Comparison of ENCODE assay signal across 25 cellular contexts in genomic region chr19:7620442-7621412, GRCh38. TPM values are rescaled to one million over a fixed set of nuclear protein-coding genes. Genes with fewer than 3 reads are reported as not detected.
DNase-seq lines count a peak whose midpoint lies in the region; ATAC-seq, FAIRE-seq and TF ChIP-seq lines count a peak whose summit lies in the region.
"Had no signal": no experiment of that assay in that cellular context is flagged by ENCODE, and none has a peak within 500 bp of the region (broad histone marks: within the 10 kb centered on the region; RNA-seq: fewer than 3 reads in every experiment).

No MANE protein-coding gene starts in this region.

- peaks cover 57% of the 10 kb centered on the region; the same call in 2 of the 3 replicates for H3K36me3 ChIP-seq in K562 (ENCODE audit: control insufficient read depth, insufficient read depth, low read length)
- H3K36me3 ChIP-seq in kidney (ENCODE audit: control insufficient read depth in 1 of 2, insufficient read depth in 2 of 2, low read length in 2 of 2) = peaks cover 20 to 39% of the 10 kb centered on the region in 2 donors
- H3K36me3 ChIP-seq in prostate gland = peaks cover 11 to 33% of the 10 kb centered on the region in 2 donors
- H3K36me3 ChIP-seq in SK-N-SH (replicated peaks in 1 of 2; ENCODE audit: control insufficient read depth in 1 of 2, insufficient read depth in 2 of 2, low read length in 1 of 2) = peaks cover 3 to 51% of the 10 kb centered on the region in 2 experiments

- in situ Hi-C loops in K562 (cut with MboI) = no loop called here

- H3F3A ChIP-seq in SK-N-SH (replicated peaks; ENCODE audit: insufficient read depth) = peaks cover 4% of the 10 kb centered on the region

- POLR2A ChIA-PET in K562 (lab: Yijun Ruan, JAX) (interaction anchor here (0.6 to 1.0 kb wide), 2 partner anchors 9 to 946 kb away, joined by 3 to 4 read pairs; partner anchors contain the start of genes PET100 and XAB2), SK-N-SH (lab: Yijun Ruan, JAX) (interaction anchor here (2.6 kb wide), 1 partner anchor 9 kb away, joined by 16 read pairs; the partner anchor contains the start of genes PET100 and XAB2)

- peaks cover 2 to 55% of the 10 kb centered on the region in 2 experiments; a peak in 4 of 5 replicates for H3K4me1 ChIP-seq in K562 (replicated peaks in 1 of 2; ENCODE audit: control insufficient read depth in 2 of 2, insufficient read depth in 2 of 2, low read length in 2 of 2)
- peaks cover 12 to 27% of the 10 kb centered on the region in 2 donors for H3K4me1 ChIP-seq in kidney (ENCODE audit: control insufficient read depth in 1 of 2, insufficient read depth in 1 of 2, low read depth in 1 of 2, low read length in 2 of 2)
- H3K4me1 ChIP-seq in prostate gland (replicated peaks) = peaks cover 4% of the 10 kb centered on the region
- H3K4me1 ChIP-seq in SK-N-SH (ENCODE audit: control insufficient read depth in 1 of 2, insufficient read depth in 2 of 2, low read depth in 1 of 2, low read length in 1 of 2) = peaks cover 0 to 42% of the 10 kb centered on the region in 2 experiments; a peak in 1 of 4 replicates

- H3K27ac ChIP-seq in 22Rv1 (peak overlapping the region; percentile 100), K562 (ENCODE audit: extremely low read depth, low read depth, low read length) (no peak overlapping the region), kidney (ENCODE audit: low read depth in 2 of 2, low read length in 2 of 2) (peak overlapping the region; percentile 66 to 97), prostate gland (peak overlapping the region; percentile 97 to 98), SK-N-SH (ENCODE audit: low read depth in 2 of 2, low read length in 1 of 2) (peak overlapping the region in 1 of 2 experiments; percentile 98; a peak in 2 of 4 replicates)

- no peak for DNase-seq in K562 (ENCODE audit: extremely low read depth in 1 of 4, low spot score in 3 of 4)
- DNase-seq in kidney = no peak
- DNase-seq in prostate gland (ENCODE audit: low spot score) = no peak
- DNase-seq in posterior vena cava (ENCODE audit: low spot score) = no peak
- DNase-seq in SK-N-SH = no peak
- DNase-seq in superior temporal gyrus (ENCODE audit: extremely low spot score) = no peak
- no peak for DNase-seq in left lobe of liver (ENCODE audit: low spot score)
- DNase-seq: CD4-positive, alpha-beta T cell; DMS153; GOT3; KBM-7; MV-4-11; NCI-H187; NCI-H2107; NCI-H2227 treated with DMSO at 0.1 percent for 48 hours; NCI-H510A treated with DMSO at 0.1 percent for 48 hours; NCI-H774; RPMI8226; SIG-M5 had no signal

- TF ChIP-seq RAD21 in K562 (CRISPR knock-in tag; conservative IDR thresholded peaks at IDR 0.05 in 1 of 2, IDR thresholded peaks at IDR 0.05 in 1 of 2) (no peak), SK-N-SH (IDR thresholded peaks at IDR 0.05; ENCODE audit: low read length) (no peak)

- intact Hi-C loops in K562 (cut with micrococcal nuclease) (no loop called here), kidney (cut with DNase I) (no loop called here), prostate gland (cut with DNase I) (no loop called here), posterior vena cava (cut with DNase I) (no loop called here)

- no peak overlapping the region for H3K4me3 ChIP-seq in K562
- no peak overlapping the region for H3K4me3 ChIP-seq in kidney (ENCODE audit: low read length in 2 of 2)
- peak overlapping the region in 1 of 2 donors; percentile 18 for H3K4me3 ChIP-seq in prostate gland
- no peak overlapping the region for H3K4me3 ChIP-seq in SK-N-SH (ENCODE audit: low read depth in 2 of 2, low read length in 1 of 2)

- no peak overlapping the region for H3K9ac ChIP-seq in K562 (ENCODE audit: insufficient read depth in 1 of 2, low read depth in 2 of 2, low read length in 2 of 2)
- H3K9ac ChIP-seq in kidney (ENCODE audit: low read length in 2 of 2) = peak overlapping the region in 1 of 2 donors; percentile 40
- no peak overlapping the region for H3K9ac ChIP-seq in SK-N-SH

- no peak overlapping the region for H3K4me2 ChIP-seq in K562 (ENCODE audit: insufficient read depth, low read length)
- H3K4me2 ChIP-seq in SK-N-SH = no peak overlapping the region

- TF ChIP-seq POLR2A in K562 (conservative IDR thresholded peaks at IDR 0.05) = no peak
- TF ChIP-seq POLR2A in prostate gland (IDR thresholded peaks at IDR 0.05) = no peak

- CTCF ChIA-PET in K562 (lab: Yijun Ruan, JAX; ENCODE audit: low intra/inter-chr PET ratio) = no interaction called here
- CTCF ChIA-PET in SK-N-SH (lab: Yijun Ruan, JAX) = interaction anchor here (1.2 to 4.1 kb wide), 4 partner anchors 10 to 179 kb away, joined by 3 to 40 read pairs (median 7); partner anchors contain the start of genes PET100 and XAB2

- FAIRE-seq in K562 (lab: Jason Lieb, UNC) (no peak), kidney (lab: Jason Lieb, UNC) (no peak)
- FAIRE-seq: GM12891, GM19239 had no signal

- H2AFZ ChIP-seq in K562 (ENCODE audit: low read depth, low read length) (no peak overlapping the region), SK-N-SH (ENCODE audit: low read depth) (no peak overlapping the region)

- TF ChIP-seq CTCF in 22Rv1 (IDR thresholded peaks at IDR 0.05) (no peak), K562 (IDR thresholded peaks at IDR 0.05 in 2 of 3, conservative IDR thresholded peaks at IDR 0.05 in 1 of 3; ENCODE audit: insufficient read depth in 2 of 3, low read depth in 1 of 3, low read length in 3 of 3) (no peak), kidney (IDR thresholded peaks at IDR 0.05; ENCODE audit: borderline replicate concordance, extremely low read depth, insufficient read depth) (no peak), prostate gland (IDR thresholded peaks at IDR 0.05) (no peak), SK-N-SH (IDR thresholded peaks at IDR 0.05) (no peak)

- ATAC-seq in K562 = no peak
- no peak for ATAC-seq in left lobe of liver
- ATAC-seq: HCT116 had no signal

- no peaks in the 10 kb centered on the region for H3K9me2 ChIP-seq in SK-N-SH

- no peaks in the 10 kb centered on the region for H3K9me1 ChIP-seq in K562 (ENCODE audit: control insufficient read depth, insufficient read depth, low read length)

- 94% methylated on average over 28 of the region's 57 CpGs for WGBS in K562 (ENCODE audit: insufficient coverage, low coverage, missing lambda C conversion rate)
- 88% methylated on average over 38 of the region's 57 CpGs for WGBS in prostate gland
- WGBS in SK-N-SH (ENCODE audit: low lambda C conversion rate) = 95% methylated on average over 25 of the region's 57 CpGs

- no peak for TF ChIP-seq EP300 in K562 (IDR thresholded peaks at IDR 0.05; ENCODE audit: low read length)
- no peak for TF ChIP-seq EP300 in SK-N-SH (IDR thresholded peaks at IDR 0.05; ENCODE audit: borderline replicate concordance in 1 of 2, low read depth in 1 of 2, low read length in 1 of 2)

- H3K79me2 ChIP-seq in K562 (ENCODE audit: control insufficient read depth, insufficient read depth, low read length) = no peaks in the 10 kb centered on the region
- no peaks in the 10 kb centered on the region for H3K79me2 ChIP-seq in SK-N-SH (ENCODE audit: insufficient read depth)

- no peaks in the 10 kb centered on the region for H4K20me1 ChIP-seq in K562 (replicated peaks; ENCODE audit: control insufficient read depth, insufficient read depth, low read length)
- no peaks in the 10 kb centered on the region for H4K20me1 ChIP-seq in SK-N-SH (ENCODE audit: insufficient read depth)

- H3K9me3 ChIP-seq in K562 (replicated peaks; ENCODE audit: control insufficient read depth, insufficient read depth, low read depth, low read length) (no peaks in the 10 kb centered on the region), kidney (ENCODE audit: control insufficient read depth in 1 of 2, low read length in 2 of 2) (no peaks in the 10 kb centered on the region), prostate gland (no peaks in the 10 kb centered on the region), SK-N-SH (no peaks in the 10 kb centered on the region)
- H3K9me3 ChIP-seq: BE2C had no signal

- BruUV-seq in K562 (replicated peaks; lab: Mats Ljungman, UMichigan) = no TSS peak

- no peaks in the 10 kb centered on the region for H3K27me3 ChIP-seq in K562 (ENCODE audit: control insufficient read depth in 2 of 2, insufficient read depth in 2 of 2, low read length in 2 of 2)
- H3K27me3 ChIP-seq in prostate gland (replicated peaks; ENCODE audit: insufficient read depth) = no peaks in the 10 kb centered on the region
- H3K27me3 ChIP-seq in SK-N-SH (ENCODE audit: insufficient read depth) = no peaks in the 10 kb centered on the region
- H3K27me3 ChIP-seq: BE2C had no signal

RNA-seq across cellular contexts. Expression of gene XAB2, which starts 8.6 kb away (rescaled TPM):
- 26.2 and 87.7 TPM in 2 replicates for total RNA-seq in K562 (2011; cell fraction: chromatin; rRNA removed; ENCODE audit: low replicate concordance)
- 82.9 and 84.2 TPM in 2 replicates for total RNA-seq in K562 (2011; cell fraction: nucleolus; rRNA removed)
- total RNA-seq in K562 (2011; cell fraction: nucleoplasm; rRNA removed) = 36.0 and 40.3 TPM in 2 replicates
- total RNA-seq in K562 (2014; rRNA removed) (43.7 and 54.6 TPM in 2 replicates), K562 (2014; rRNA removed; fragmentation: Illumina TruSeq; extraction: Trizol) (5.6 and 7.6 TPM in 2 replicates), K562 (2015; rRNA removed; fragmentation: Illumina TruSeq; extraction: Trizol) (22.0 and 24.3 TPM in 2 replicates), K562 (2021) (58.3 and 58.7 TPM in 2 replicates), kidney (44.4 TPM), prostate gland (100 to 1,000 TPM in 1 of 2 donors, 10 to 100 TPM in 1; 53.6 to 115 TPM), posterior vena cava (10 to 100 TPM; 19.4 to 23.0 TPM), left lobe of liver (21.2 TPM)
- polyA plus RNA-seq in K562 (2011; rRNA removed) (19.1 and 36.3 TPM in 2 replicates), K562 (2014; fragmentation: Illumina TruSeq; extraction: Trizol) (20.0 and 33.9 TPM in 2 replicates), K562 (2014; fragmentation: Nextera tagmentation; extraction: Ambion mirVana) (under 1 TPM; 0.21 to 0.71 TPM), K562 (2014; rRNA removed) (36.7 and 38.4 TPM in 2 replicates), kidney (ENCODE audit: insufficient read depth, low read depth, low replicate concordance) (34.2 TPM), SK-N-SH (2012; rRNA removed) (36.5 and 43.3 TPM in 2 replicates)
- polyA plus RNA-seq in K562 (2011; cell fraction: cytosol; rRNA removed) = 34.9 and 73.2 TPM in 2 replicates
- 90.6 and 116 TPM in 2 replicates for polyA plus RNA-seq in K562 (2011; cell fraction: nucleus; rRNA removed)
- polyA plus RNA-seq in K562 (2012) = 39.7 and 58.7 TPM in 2 replicates
- 19.3 and 29.5 TPM in 2 replicates for polyA minus RNA-seq in K562 (2011; rRNA and poly(A)+ RNA removed)
- 50.8 and 65.5 TPM in 2 replicates for polyA minus RNA-seq in K562 (2011; cell fraction: cytosol; rRNA and poly(A)+ RNA removed)
- polyA minus RNA-seq in K562 (2011; cell fraction: nucleus; rRNA and poly(A)+ RNA removed) = 26.3 and 36.9 TPM in 2 replicates
- 10.7 and 18.6 TPM in 2 replicates for polyA plus RNA-seq in SK-N-SH (2012; cell fraction: cytosol; rRNA removed)
- 115 and 148 TPM in 2 replicates for polyA plus RNA-seq in SK-N-SH (2012; cell fraction: nucleus; rRNA removed)

RNA-seq across cellular contexts. Expression of gene PET100, which starts 8.9 kb away (rescaled TPM):
- total RNA-seq in K562 (2011; cell fraction: chromatin; rRNA removed; ENCODE audit: low replicate concordance) = 38.1 and 46.0 TPM in 2 replicates
- 31.5 and 34.5 TPM in 2 replicates for total RNA-seq in K562 (2011; cell fraction: nucleolus; rRNA removed)
- total RNA-seq in K562 (2011; cell fraction: nucleoplasm; rRNA removed) = 43.6 and 52.8 TPM in 2 replicates
- total RNA-seq in K562 (2014; rRNA removed) (59.9 and 62.3 TPM in 2 replicates), K562 (2014; rRNA removed; fragmentation: Illumina TruSeq; extraction: Trizol) (116 and 120 TPM in 2 replicates), K562 (2015; rRNA removed; fragmentation: Illumina TruSeq; extraction: Trizol) (82.1 and 93.7 TPM in 2 replicates), K562 (2021) (147 and 160 TPM in 2 replicates), kidney (112 TPM), prostate gland (10 to 100 TPM in 1 of 2 donors, 1 to 10 TPM in 1; 7.7 to 60.4 TPM), posterior vena cava (10 to 100 TPM; 65.8 TPM), left lobe of liver (75.6 TPM)
- polyA plus RNA-seq in K562 (2011; rRNA removed) (51.1 and 72.3 TPM in 2 replicates), K562 (2014; fragmentation: Illumina TruSeq; extraction: Trizol) (77.2 and 79.8 TPM in 2 replicates), K562 (2014; fragmentation: Nextera tagmentation; extraction: Ambion mirVana) (100 to 1,000 TPM; 322 to 351 TPM), K562 (2014; rRNA removed) (98.3 and 111 TPM in 2 replicates), kidney (ENCODE audit: insufficient read depth, low read depth, low replicate concordance) (181 TPM), SK-N-SH (2012; rRNA removed) (48.1 and 54.0 TPM in 2 replicates)
- polyA plus RNA-seq in K562 (2011; cell fraction: cytosol; rRNA removed) = 21.3 and 27.3 TPM in 2 replicates
- polyA plus RNA-seq in K562 (2011; cell fraction: nucleus; rRNA removed) = 33.8 and 34.8 TPM in 2 replicates
- polyA plus RNA-seq in K562 (2012) = 68.4 and 184 TPM in 2 replicates
- 14.1 and 14.8 TPM in 2 replicates for polyA minus RNA-seq in K562 (2011; rRNA and poly(A)+ RNA removed)
- polyA minus RNA-seq in K562 (2011; cell fraction: cytosol; rRNA and poly(A)+ RNA removed) = 8.8 and 9.0 TPM in 2 replicates
- 4.7 and 15.7 TPM in 2 replicates for polyA minus RNA-seq in K562 (2011; cell fraction: nucleus; rRNA and poly(A)+ RNA removed)
- polyA plus RNA-seq in SK-N-SH (2012; cell fraction: cytosol; rRNA removed) = 55.8 and 86.5 TPM in 2 replicates
- 23.3 and 28.9 TPM in 2 replicates for polyA plus RNA-seq in SK-N-SH (2012; cell fraction: nucleus; rRNA removed)

RNA-seq across cellular contexts. Expression of gene PCP2, which starts 12.8 kb away (rescaled TPM):
- 1.8 TPM in 1 of 2 replicates, not detected in the other for total RNA-seq in K562 (2011; cell fraction: chromatin; rRNA removed; ENCODE audit: low replicate concordance)
- total RNA-seq in K562 (2011; cell fraction: nucleolus; rRNA removed) = 0.53 and 1.2 TPM in 2 replicates
- total RNA-seq in K562 (2011; cell fraction: nucleoplasm; rRNA removed) = 0.59 and 1.8 TPM in 2 replicates
- total RNA-seq in K562 (2014; rRNA removed) (0.73 and 1.5 TPM in 2 replicates), K562 (2014; rRNA removed; fragmentation: Illumina TruSeq; extraction: Trizol) (0.25 TPM in 1 of 2 replicates, not detected in the other), K562 (2015; rRNA removed; fragmentation: Illumina TruSeq; extraction: Trizol) (0.23 TPM in 1 of 2 replicates, not detected in the other), K562 (2021) (0.96 and 1.3 TPM in 2 replicates), kidney (6.1 TPM), prostate gland (10 to 100 TPM in 1 of 2 donors, 1 to 10 TPM in 1; 1.8 to 10.2 TPM), posterior vena cava (not detected), left lobe of liver (1.7 TPM)
- polyA plus RNA-seq in K562 (2011; rRNA removed) (0.17 and 0.47 TPM in 2 replicates), K562 (2014; fragmentation: Illumina TruSeq; extraction: Trizol) (0.90 TPM in 1 of 2 replicates, not detected in the other), K562 (2014; fragmentation: Nextera tagmentation; extraction: Ambion mirVana) (under 1 TPM in 1 of 2 experiments, not detected in 1; 0.22 TPM), K562 (2014; rRNA removed) (1.3 and 1.6 TPM in 2 replicates), kidney (ENCODE audit: insufficient read depth, low read depth, low replicate concordance) (8.9 TPM), SK-N-SH (2012; rRNA removed) (not detected in 2 replicates)
- polyA plus RNA-seq in K562 (2011; cell fraction: cytosol; rRNA removed) = 0.49 and 0.79 TPM in 2 replicates
- 2.3 and 6.4 TPM in 2 replicates for polyA plus RNA-seq in K562 (2011; cell fraction: nucleus; rRNA removed)
- polyA plus RNA-seq in K562 (2012) = 1.7 and 3.8 TPM in 2 replicates
- not detected in 2 replicates for polyA minus RNA-seq in K562 (2011; rRNA and poly(A)+ RNA removed)
- not detected in 2 replicates for polyA minus RNA-seq in K562 (2011; cell fraction: cytosol; rRNA and poly(A)+ RNA removed)
- polyA minus RNA-seq in K562 (2011; cell fraction: nucleus; rRNA and poly(A)+ RNA removed) = not detected in 2 replicates
- polyA plus RNA-seq in SK-N-SH (2012; cell fraction: cytosol; rRNA removed) = not detected in 2 replicates
- polyA plus RNA-seq in SK-N-SH (2012; cell fraction: nucleus; rRNA removed) = not detected in 2 replicates
- total RNA-seq: A172 had no signal

RNA-seq across cellular contexts. Expression of gene STXBP2, which starts 16.2 kb away (rescaled TPM):
- 1,097 and 1,923 TPM in 2 replicates for total RNA-seq in K562 (2011; cell fraction: chromatin; rRNA removed; ENCODE audit: low replicate concordance)
- total RNA-seq in K562 (2011; cell fraction: nucleolus; rRNA removed) = 928 and 1,024 TPM in 2 replicates
- total RNA-seq in K562 (2011; cell fraction: nucleoplasm; rRNA removed) = 1,126 and 1,380 TPM in 2 replicates
- total RNA-seq in K562 (2014; rRNA removed) = 79.9 and 96.0 TPM in 2 replicates
- total RNA-seq in K562 (2014; rRNA removed; fragmentation: Illumina TruSeq; extraction: Trizol) = 29.8 and 31.6 TPM in 2 replicates
- 37.6 and 38.4 TPM in 2 replicates for total RNA-seq in K562 (2015; rRNA removed; fragmentation: Illumina TruSeq; extraction: Trizol)
- total RNA-seq in K562 (2021) = 136 and 163 TPM in 2 replicates
- 141 and 157 TPM in 2 replicates for polyA plus RNA-seq in K562 (2011; rRNA removed)
- polyA plus RNA-seq in K562 (2011; cell fraction: cytosol; rRNA removed) = 143 and 228 TPM in 2 replicates
- 689 and 874 TPM in 2 replicates for polyA plus RNA-seq in K562 (2011; cell fraction: nucleus; rRNA removed)
- polyA plus RNA-seq in K562 (2012) = 178 and 291 TPM in 2 replicates
- 71.3 and 102 TPM in 2 replicates for polyA plus RNA-seq in K562 (2014; fragmentation: Illumina TruSeq; extraction: Trizol)
- 1 to 10 TPM; 2.5 to 9.1 TPM for polyA plus RNA-seq in K562 (2014; fragmentation: Nextera tagmentation; extraction: Ambion mirVana)
- 142 and 145 TPM in 2 replicates for polyA plus RNA-seq in K562 (2014; rRNA removed)
- 674 and 952 TPM in 2 replicates for polyA minus RNA-seq in K562 (2011; rRNA and poly(A)+ RNA removed)
- 134 and 138 TPM in 2 replicates for polyA minus RNA-seq in K562 (2011; cell fraction: cytosol; rRNA and poly(A)+ RNA removed)
- 244 and 299 TPM in 2 replicates for polyA minus RNA-seq in K562 (2011; cell fraction: nucleus; rRNA and poly(A)+ RNA removed)
- total RNA-seq in kidney = 136 TPM
- 74.8 TPM for polyA plus RNA-seq in kidney (ENCODE audit: insufficient read depth, low read depth, low replicate concordance)
- 100 to 1,000 TPM in 1 of 2 donors, 10 to 100 TPM in 1; 83.1 to 128 TPM for total RNA-seq in prostate gland
- 10 to 100 TPM; 22.5 to 32.4 TPM for total RNA-seq in posterior vena cava
- 1.3 and 4.7 TPM in 2 replicates for polyA plus RNA-seq in SK-N-SH (2012; rRNA removed)
- 0.81 and 1.4 TPM in 2 replicates for polyA plus RNA-seq in SK-N-SH (2012; cell fraction: cytosol; rRNA removed)
- polyA plus RNA-seq in SK-N-SH (2012; cell fraction: nucleus; rRNA removed) = 7.6 and 9.1 TPM in 2 replicates
- 48.0 TPM for total RNA-seq in left lobe of liver

RNA-seq across cellular contexts. Expression of gene CAMSAP3, which starts 25.1 kb away (rescaled TPM):
- total RNA-seq in K562 (2011; cell fraction: chromatin; rRNA removed; ENCODE audit: low replicate concordance) = 0.56 and 3.9 TPM in 2 replicates
- 0.92 and 3.5 TPM in 2 replicates for total RNA-seq in K562 (2011; cell fraction: nucleolus; rRNA removed)
- 0.99 and 1.2 TPM in 2 replicates for total RNA-seq in K562 (2011; cell fraction: nucleoplasm; rRNA removed)
- total RNA-seq in K562 (2014; rRNA removed) (0.18 and 0.24 TPM in 2 replicates), K562 (2014; rRNA removed; fragmentation: Illumina TruSeq; extraction: Trizol) (0.25 TPM in 1 of 2 replicates, not detected in the other), K562 (2015; rRNA removed; fragmentation: Illumina TruSeq; extraction: Trizol) (0.07 and 0.23 TPM in 2 replicates), K562 (2021) (0.67 and 0.89 TPM in 2 replicates), kidney (18.5 TPM), prostate gland (10 to 100 TPM; 40.4 to 90.9 TPM), posterior vena cava (not detected), left lobe of liver (40.8 TPM)
- polyA plus RNA-seq in K562 (2011; rRNA removed) (0.25 and 0.64 TPM in 2 replicates), K562 (2014; fragmentation: Illumina TruSeq; extraction: Trizol) (0.30 TPM in 2 replicates), K562 (2014; fragmentation: Nextera tagmentation; extraction: Ambion mirVana) (under 1 TPM in 1 of 2 experiments, not detected in 1; 0.01 TPM), K562 (2014; rRNA removed) (0.17 and 0.18 TPM in 2 replicates), kidney (ENCODE audit: insufficient read depth, low read depth, low replicate concordance) (19.3 TPM), SK-N-SH (2012; rRNA removed) (0.05 and 0.08 TPM in 2 replicates)
- 0.40 and 0.49 TPM in 2 replicates for polyA plus RNA-seq in K562 (2011; cell fraction: cytosol; rRNA removed)
- 2.3 and 2.5 TPM in 2 replicates for polyA plus RNA-seq in K562 (2011; cell fraction: nucleus; rRNA removed)
- polyA plus RNA-seq in K562 (2012) = 0.65 and 2.6 TPM in 2 replicates
- 0.06 and 0.07 TPM in 2 replicates for polyA minus RNA-seq in K562 (2011; rRNA and poly(A)+ RNA removed)
- 0.38 and 1.0 TPM in 2 replicates for polyA minus RNA-seq in K562 (2011; cell fraction: cytosol; rRNA and poly(A)+ RNA removed)
- polyA minus RNA-seq in K562 (2011; cell fraction: nucleus; rRNA and poly(A)+ RNA removed) = 0.54 and 1.8 TPM in 2 replicates
- polyA plus RNA-seq in SK-N-SH (2012; cell fraction: cytosol; rRNA removed) = 0.09 and 0.21 TPM in 2 replicates
- 0.37 and 1.0 TPM in 2 replicates for polyA plus RNA-seq in SK-N-SH (2012; cell fraction: nucleus; rRNA removed)
